Comparison of ENCODE assay signal across 8 cellular contexts in genomic region chr3:133437391-133438093, GRCh38. TPM values are rescaled to one million over a fixed set of nuclear protein-coding genes. Genes with fewer than 3 reads are reported as not detected.
A peak's percentile ranks its signal among the peaks of the same experiment; 100 is the strongest.
DNase-seq lines count a peak whose midpoint lies in the region; ATAC-seq and TF ChIP-seq lines count a peak whose summit lies in the region.

No MANE protein-coding gene starts in this region.

- peaks cover 3% of the 10 kb centered on the region for H3K36me3 Mint-ChIP-seq in mesothelial cell of epicardium

- peaks cover 8% of the 10 kb centered on the region for H3K9me3 Mint-ChIP-seq in mesothelial cell of epicardium

- H3K27me3 Mint-ChIP-seq in mesothelial cell of epicardium (ENCODE audit: low read depth): no peaks in the 10 kb centered on the region

- peaks cover 7% of the 10 kb centered on the region for H3K4me1 Mint-ChIP-seq in mesothelial cell of epicardium

- TF ChIP-seq CTCF in astrocyte of the spinal cord (IDR thresholded peaks at IDR 0.05; ENCODE audit: low read depth, low read length) (no peak), mesothelial cell of epicardium (IDR thresholded peaks at IDR 0.05; ENCODE audit: unreplicated experiment) (no peak), GM13977 (IDR thresholded peaks at IDR 0.05; ENCODE audit: extremely low read depth, insufficient read depth, missing control alignments) (no peak)

- H3K27ac Mint-ChIP-seq in mesothelial cell of epicardium: peak overlapping the region; percentile 68

- ATAC-seq in GM19455 (IDR thresholded peaks at IDR 0.05; ENCODE audit: unreplicated experiment): no peak

- DNase-seq in Daoy (ENCODE audit: low read depth): peak; percentile 31
- DNase-seq in NAMALWA (ENCODE audit: low spot score): peak; percentile 36
- peak; percentile 25 for DNase-seq in astrocyte of the spinal cord (ENCODE audit: low read depth, low spot score)
- DNase-seq in mesothelial cell of epicardium (ENCODE audit: low spot score in 2 of 2, unreplicated experiment in 2 of 2): no peak
- DNase-seq in GM19238 (ENCODE audit: insufficient read length, low spot score): no peak
- DNase-seq in GM13977 (ENCODE audit: low spot score): no peak
- no peak for DNase-seq in HuH-7 (ENCODE audit: low spot score)

- H3K4me3 ChIP-seq in astrocyte of the spinal cord (ENCODE audit: low read depth, low read length): no peak overlapping the region

- in situ Hi-C loops in astrocyte of the spinal cord (cut with HindIII; ENCODE audit: low sequenced_read_pairs) (no loop called here), GM13977 (cut with MboI; ENCODE audit: low pct_unique_long_range_greater_than_20kb, low sequenced_read_pairs, unreplicated experiment) (no loop called here)

- no peak overlapping the region for H3K4me3 Mint-ChIP-seq in mesothelial cell of epicardium

RNA-seq across cellular contexts. Expression of gene BFSP2, which starts 37.7 kb away (rescaled TPM):
- not detected in 2 replicates for total RNA-seq in Daoy (2014; rRNA removed; shearing (Covaris generic))
- total RNA-seq in mesothelial cell of epicardium: 0.59 TPM in 1 of 3 replicates, not detected in the others

Comparison
In these comparisons a context has a peak if more than half of its experiments do, and no peak if none do; other contexts are left out.
1. DNase-seq: peak in Daoy (single experiment), NAMALWA (single experiment) and astrocyte of the spinal cord (single experiment); none in mesothelial cell of epicardium (0 of 2), GM19238 (single experiment), GM13977 (single experiment) and HuH-7 (single experiment).